1 cellular context compared by ENCODE assay signal in the genomic region with DNA sequence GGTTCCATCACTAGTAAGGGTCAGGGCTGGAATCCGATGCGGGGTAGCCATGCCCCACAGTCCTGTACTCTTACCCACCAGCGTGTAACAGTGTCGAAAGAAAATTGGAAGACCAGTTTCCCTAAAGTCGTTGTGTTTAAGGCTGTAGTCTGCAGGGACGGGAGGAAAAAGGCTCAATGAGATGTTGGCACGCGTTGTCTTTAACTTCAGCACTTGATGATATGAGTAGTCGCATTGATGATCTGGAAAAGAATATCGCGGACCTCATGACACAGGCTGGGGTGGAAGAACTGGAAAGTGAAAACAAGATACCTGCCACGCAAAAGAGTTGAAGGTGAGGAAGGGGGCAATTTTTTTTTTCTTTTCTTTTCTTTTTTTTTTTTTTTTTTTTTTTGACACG.
TF ChIP-seq lines count a peak whose summit lies in the region.

No MANE protein-coding gene starts in this region.

TF ChIP-seq in IMR-90, 13 proteins besides CTCF, POLR2A, EP300 and RAD21 (continued from another document):
- TF ChIP-seq BHLHE40 (IDR thresholded peaks at IDR 0.05; ENCODE audit: low read depth, low read length) (no peak), ELK1 (IDR thresholded peaks at IDR 0.05; ENCODE audit: borderline replicate concordance, low read depth, low read length) (no peak), MXI1 (IDR thresholded peaks at IDR 0.05; ENCODE audit: borderline replicate concordance, low read depth, low read length) (no peak), RCOR1 (IDR thresholded peaks at IDR 0.05; ENCODE audit: insufficient replicate concordance, low read length) (no peak), CEBPB (IDR thresholded peaks at IDR 0.05; ENCODE audit: low read depth, low read length) (no peak)
